Comparison of ENCODE assay signal across 9 cellular contexts in the genomic region with DNA sequence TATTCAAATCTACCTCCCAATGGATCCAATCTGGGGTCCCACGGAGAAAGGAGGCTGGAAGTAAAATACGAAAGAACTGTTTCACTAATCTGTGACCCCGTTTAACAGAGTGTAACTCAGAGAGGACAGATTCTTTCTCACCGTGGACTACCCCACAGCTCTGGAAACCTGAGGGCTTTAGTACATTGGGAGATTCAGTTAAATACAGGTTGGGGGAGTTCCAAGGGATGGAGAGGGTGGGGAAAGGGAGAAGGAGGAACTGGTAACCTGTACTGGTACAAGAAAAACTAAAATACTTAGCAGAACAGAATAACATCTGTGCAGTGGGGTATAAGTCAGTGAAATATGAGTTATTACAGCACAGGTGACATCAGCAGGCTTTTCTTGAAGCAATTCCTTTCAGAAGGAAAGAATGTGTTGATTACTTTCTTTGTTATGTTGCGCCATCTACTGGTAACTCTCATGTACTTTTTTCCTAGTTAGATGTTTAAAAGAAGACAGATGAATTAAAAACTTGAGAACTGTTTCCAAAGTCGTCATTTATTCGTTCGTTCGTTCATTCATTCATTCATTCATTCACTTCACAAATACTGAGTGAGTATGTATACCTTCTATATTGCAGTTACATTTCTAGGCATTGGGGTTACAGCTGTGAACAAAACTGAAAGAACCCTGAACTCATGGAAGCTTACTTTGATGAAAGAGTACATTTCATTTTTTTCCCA. TPM values are rescaled to one million over a fixed set of nuclear protein-coding genes. Genes with fewer than 3 reads are reported as not detected.
DNase-seq lines count a peak whose midpoint lies in the region; ATAC-seq and TF ChIP-seq lines count a peak whose summit lies in the region.
"Had no signal": no experiment of that assay in that cellular context is flagged by ENCODE, and none has a peak within 500 bp of the region (broad histone marks: within the 10 kb centered on the region; RNA-seq: fewer than 3 reads in every experiment).

No MANE protein-coding gene starts in this region.

- H3K4me1 Mint-ChIP-seq in activated naive CD8-positive, alpha-beta T cell treated with anti-CD3 and anti-CD28 coated beads, Interleukin-2, amount 10 ng/mL, durations not matched to agents 7 days and 5 days: peaks cover 5% of the 10 kb centered on the region
- H3K4me1 Mint-ChIP-seq in activated naive CD8-positive, alpha-beta T cell treated with anti-CD3 and anti-CD28 coated beads for 36 hours: no peaks in the 10 kb centered on the region
- no peaks in the 10 kb centered on the region for H3K4me1 Mint-ChIP-seq in neural crest cell
- H3K4me1 Mint-ChIP-seq: central memory CD8-positive, alpha-beta T cell had no signal

- intact Hi-C loops in esophagus squamous epithelium (cut with DNase I): loop anchor here (2.0 to 5.0 kb wide), 2 partner anchors 79 to 188 kb away; no protein-coding TSS in a partner anchor

- H3K36me3 ChIP-seq in SK-N-MC (ENCODE audit: insufficient read depth, low read length) (no peaks in the 10 kb centered on the region), esophagus squamous epithelium (no peaks in the 10 kb centered on the region)

- no peak overlapping the region for H3K9ac ChIP-seq in SK-N-MC (ENCODE audit: insufficient read length)

- TF ChIP-seq CTCF in esophagus squamous epithelium (IDR thresholded peaks at IDR 0.05) (peak; percentile 57 to 82 (median 80)), neural crest cell (conservative IDR thresholded peaks at IDR 0.05) (peak; percentile 90)

- peak; percentile 60 for ATAC-seq in activated naive CD8-positive, alpha-beta T cell treated with anti-CD3 and anti-CD28 coated beads, Interleukin-2, amount 10 ng/mL, durations not matched to agents 7 days and 5 days (ENCODE audit: low read depth)
- no peak for ATAC-seq in GM18505 (IDR thresholded peaks at IDR 0.05; ENCODE audit: unreplicated experiment)

- H3K27me3 Mint-ChIP-seq in activated naive CD8-positive, alpha-beta T cell treated with anti-CD3 and anti-CD28 coated beads, Interleukin-2, amount 10 ng/mL, durations not matched to agents 7 days and 5 days: no peaks in the 10 kb centered on the region
- H3K27me3 Mint-ChIP-seq in activated naive CD8-positive, alpha-beta T cell treated with anti-CD3 and anti-CD28 coated beads for 36 hours: no peaks in the 10 kb centered on the region
- H3K27me3 Mint-ChIP-seq in neural crest cell (ENCODE audit: low read depth): peaks cover 18% of the 10 kb centered on the region
- H3K27me3 Mint-ChIP-seq: central memory CD8-positive, alpha-beta T cell had no signal

- H3K27ac ChIP-seq in SK-N-MC: no peak overlapping the region
- H3K27ac ChIP-seq in esophagus squamous epithelium: peak overlapping the region in 3 of 4 donors; percentile 67 to 85 (median 79)

- WGBS in esophagus squamous epithelium, 2 donors: 25 to 27% methylated on average over 9 of the region's 9 CpGs

- H3K27me3 ChIP-seq in esophagus squamous epithelium: no peaks in the 10 kb centered on the region

- H3K4me3 Mint-ChIP-seq in activated naive CD8-positive, alpha-beta T cell treated with anti-CD3 and anti-CD28 coated beads, Interleukin-2, amount 10 ng/mL, durations not matched to agents 7 days and 5 days: no peak overlapping the region
- H3K4me3 Mint-ChIP-seq in activated naive CD8-positive, alpha-beta T cell treated with anti-CD3 and anti-CD28 coated beads for 36 hours: no peak overlapping the region
- H3K4me3 Mint-ChIP-seq in neural crest cell: no peak overlapping the region
- H3K4me3 Mint-ChIP-seq: central memory CD8-positive, alpha-beta T cell had no signal

- no peak overlapping the region for H3K27ac Mint-ChIP-seq in activated naive CD8-positive, alpha-beta T cell treated with anti-CD3 and anti-CD28 coated beads, Interleukin-2, amount 10 ng/mL, durations not matched to agents 7 days and 5 days
- H3K27ac Mint-ChIP-seq in activated naive CD8-positive, alpha-beta T cell treated with anti-CD3 and anti-CD28 coated beads for 36 hours: no peak overlapping the region
- no peak overlapping the region for H3K27ac Mint-ChIP-seq in neural crest cell (ENCODE audit: unreplicated experiment)

- H3K4me3 ChIP-seq in SK-N-MC (no peak overlapping the region), esophagus squamous epithelium (no peak overlapping the region)

- POLR2A ChIA-PET in activated naive CD8-positive, alpha-beta T cell treated with anti-CD3 and anti-CD28 coated beads, Interleukin-2, amount 10 ng/mL, durations not matched to agents 7 days and 5 days (lab: Charles Lee): interaction anchor here (0.6 kb wide), 1 partner anchor 161 kb away, joined by 7 read pairs; no protein-coding TSS in a partner anchor

- H3K9me3 Mint-ChIP-seq in activated naive CD8-positive, alpha-beta T cell treated with anti-CD3 and anti-CD28 coated beads, Interleukin-2, amount 10 ng/mL, durations not matched to agents 7 days and 5 days: peaks cover 5% of the 10 kb centered on the region
- H3K9me3 Mint-ChIP-seq in activated naive CD8-positive, alpha-beta T cell treated with anti-CD3 and anti-CD28 coated beads for 36 hours: no peaks in the 10 kb centered on the region
- peaks cover 7% of the 10 kb centered on the region for H3K9me3 Mint-ChIP-seq in neural crest cell
- H3K9me3 Mint-ChIP-seq: central memory CD8-positive, alpha-beta T cell had no signal

- peaks cover 4% of the 10 kb centered on the region for H3K36me3 Mint-ChIP-seq in activated naive CD8-positive, alpha-beta T cell treated with anti-CD3 and anti-CD28 coated beads, Interleukin-2, amount 10 ng/mL, durations not matched to agents 7 days and 5 days
- H3K36me3 Mint-ChIP-seq in activated naive CD8-positive, alpha-beta T cell treated with anti-CD3 and anti-CD28 coated beads for 36 hours: no peaks in the 10 kb centered on the region
- H3K36me3 Mint-ChIP-seq in neural crest cell (ENCODE audit: low read depth): peaks cover 6% of the 10 kb centered on the region

- DNase-seq in activated naive CD8-positive, alpha-beta T cell treated with anti-CD3 and anti-CD28 coated beads, Interleukin-2, amount 10 ng/mL, durations not matched to agents 7 days and 5 days: no peak
- no peak for DNase-seq in activated naive CD8-positive, alpha-beta T cell treated with anti-CD3 and anti-CD28 coated beads for 36 hours
- DNase-seq in NCI-H1105 (lab: John Stamatoyannopoulos, UW) (peak; percentile 65), SK-N-MC (ENCODE audit: low read depth, low spot score) (peak; percentile 72), esophagus squamous epithelium (lab: John Stamatoyannopoulos, UW) (no peak), neural crest cell (ENCODE audit: low read depth, low spot score) (no peak), HK-2 (ENCODE audit: unreplicated experiment) (no peak)

- peaks cover 0 to 29% (median 0%) of the 10 kb centered on the region in 3 donors for H3K4me1 ChIP-seq in esophagus squamous epithelium

- TF ChIP-seq POLR2A in esophagus squamous epithelium (IDR thresholded peaks at IDR 0.05) (no peak), GM18505 (IDR thresholded peaks at IDR 0.05; ENCODE audit: borderline replicate concordance, extremely low read depth, insufficient read depth, insufficient read length) (no peak)

- H3K9me3 ChIP-seq in SK-N-MC (ENCODE audit: low read depth, low read length): no peaks in the 10 kb centered on the region; the same call in 1 of the 2 replicates
- H3K9me3 ChIP-seq in esophagus squamous epithelium: no peaks in the 10 kb centered on the region

RNA-seq across cellular contexts. Expression of a gene that starts 30.0 kb away (rescaled TPM):
- 10 to 100 TPM; 87.4 to 95.4 TPM for total RNA-seq in activated naive CD8-positive, alpha-beta T cell treated with anti-CD3 and anti-CD28 coated beads, Interleukin-2, amount 10 ng/mL, durations not matched to agents 7 days and 5 days
- total RNA-seq in activated naive CD8-positive, alpha-beta T cell treated with anti-CD3 and anti-CD28 coated beads for 36 hours: 10 to 100 TPM; 36.0 to 36.3 TPM
- 100 to 1,000 TPM in 2 of 4 donors, 10 to 100 TPM in 2; 43.7 to 169 (median 119) TPM for total RNA-seq in esophagus squamous epithelium
- 8.9 and 9.9 TPM in 2 replicates for total RNA-seq in neural crest cell

Comparison
In these comparisons a context has a peak if more than half of its experiments do, and no peak if none do; other contexts are left out.
1. DNase-seq: peak in NCI-H1105 (single experiment) and SK-N-MC (single experiment); none in activated naive CD8-positive, alpha-beta T cell treated with anti-CD3 and anti-CD28 coated beads, Interleukin-2, amount 10 ng/mL, durations not matched to agents 7 days and 5 days (single experiment), activated naive CD8-positive, alpha-beta T cell treated with anti-CD3 and anti-CD28 coated beads for 36 hours (single experiment), esophagus squamous epithelium (single experiment), neural crest cell (single experiment) and HK-2 (single experiment).